37 cellular contexts compared by ENCODE assay signal in genomic region chr4:92255920-92256244, GRCh38. TPM values are rescaled to one million over a fixed set of nuclear protein-coding genes. Genes with fewer than 3 reads are reported as not detected.
"Had no signal": no experiment of that assay in that cellular context is flagged by ENCODE, and none has a peak within 500 bp of the region (broad histone marks: within the 10 kb centered on the region; RNA-seq: fewer than 3 reads in every experiment).

No MANE protein-coding gene starts in this region.

- H3K4me3 ChIP-seq: MG63 had no signal

- H3K36me3 ChIP-seq: MG63 had no signal

- H3K9me3 ChIP-seq: MG63 had no signal

- H3K27me3 ChIP-seq: MG63 had no signal

- DNase-seq: Karpas-422, Kasumi-1, MG63, MM.1S, MV-4-11, NCI-H1048, NCI-H1092, NCI-H1092 treated with DMSO at 0.1 percent for 48 hours, NCI-H1105, NCI-H1105 treated with DMSO at 0.1 percent for 48 hours, NCI-H1417, NCI-H1417 treated with DMSO at 0.1 percent for 48 hours, NCI-H1436, NCI-H1436 treated with DMSO at 0.1 percent for 48 hours, NCI-H146, NCI-H1694, NCI-H1694 treated with DMSO at 0.1 percent for 48 hours, NCI-H187, NCI-H187 treated with DMSO at 0.1 percent for 48 hours, NCI-H1930, NCI-H2029, NCI-H2029 treated with DMSO at 0.1 percent for 48 hours, NCI-H2081, NCI-H2081 treated with DMSO at 0.1 percent for 48 hours, NCI-H2107, NCI-H2171, NCI-H2171 treated with DMSO at 0.1 percent for 48 hours, NCI-H2227 treated with DMSO at 0.1 percent for 48 hours, NCI-H345, NCI-H446, NCI-H446 treated with DMSO at 0.1 percent for 48 hours, NCI-H510A, NCI-H510A treated with DMSO at 0.1 percent for 48 hours, NCI-H524 had no signal

RNA-seq across cellular contexts. Expression of gene GRID2, which starts 47.9 kb away (rescaled TPM):
- total RNA-seq: LHCN-M2, MCF 10A, NCI-H460 had no signal
